Comparison of ENCODE assay signal across 8 cellular contexts in genomic region chr6:87154641-87155271, GRCh38. TPM values are rescaled to one million over a fixed set of nuclear protein-coding genes. Genes with fewer than 3 reads are reported as not detected.
DNase-seq lines count a peak whose midpoint lies in the region; ATAC-seq and TF ChIP-seq lines count a peak whose summit lies in the region.

No MANE protein-coding gene starts in this region.

- DNase-seq in CD8-positive, alpha-beta memory T cell: peak; percentile 47 to 81 (median 76)
- DNase-seq in NCI-H345 treated with DMSO at 0.1 percent for 48 hours (lab: John Stamatoyannopoulos, UW; ENCODE audit: unreplicated experiment) (peak; percentile 77), epithelial cell of proximal tubule (ENCODE audit: low read depth) (peak; percentile 66), COLO668 (lab: John Stamatoyannopoulos, UW; ENCODE audit: unreplicated experiment) (no peak)
- peak; percentile 58 to 59 for DNase-seq in activated CD4-positive, alpha-beta T cell treated with anti-CD3 and anti-CD28 coated beads for 4 hours
- DNase-seq in naive thymus-derived CD4-positive, alpha-beta T cell: peak in 4 of 9 donors; percentile 69 to 76 (median 73)

- peak overlapping the region; percentile 90 for H3K27ac ChIP-seq in CD8-positive, alpha-beta memory T cell (ENCODE audit: low read depth, low read length)
- peak overlapping the region; percentile 83 for H3K27ac ChIP-seq in naive thymus-derived CD4-positive, alpha-beta T cell (ENCODE audit: low read depth, low read length)

- intact Hi-C loops in naive thymus-derived CD4-positive, alpha-beta T cell (cut with micrococcal nuclease): loop anchor here (1.0 to 10.0 kb wide), 22 partner anchors 14 to 1926 kb away; partner anchors contain the start of genes AKIRIN2 (in 2 of the 2), ORC3 (in 2 of the 2), PNRC1 (in 2 of the 2) and RNGTT (in 2 of the 2)

- H3K36me3 Mint-ChIP-seq in CD8-positive, alpha-beta memory T cell: peaks cover 0 to 25% (median 0%) of the 10 kb centered on the region in 3 donors
- peaks cover 0 to 11% (median 0%) of the 10 kb centered on the region in 5 donors for H3K36me3 Mint-ChIP-seq in naive thymus-derived CD4-positive, alpha-beta T cell

- H3K36me3 ChIP-seq in CD8-positive, alpha-beta memory T cell (ENCODE audit: insufficient read depth, low read length): no peaks in the 10 kb centered on the region
- H3K36me3 ChIP-seq in naive thymus-derived CD4-positive, alpha-beta T cell (ENCODE audit: control insufficient read depth in 2 of 3, insufficient read depth in 3 of 3, low read length in 3 of 3): peaks cover 0 to 10% (median 0%) of the 10 kb centered on the region in 3 experiments

- peaks cover 49% of the 10 kb centered on the region for H3K4me1 ChIP-seq in CD8-positive, alpha-beta memory T cell (ENCODE audit: insufficient read depth, low read length)
- H3K4me1 ChIP-seq in naive thymus-derived CD4-positive, alpha-beta T cell (ENCODE audit: control insufficient read depth in 2 of 2, insufficient read depth in 2 of 2, low read length in 2 of 2): peaks cover 35 to 40% of the 10 kb centered on the region in 2 donors

- CTCF ChIA-PET in CD8-positive, alpha-beta memory T cell (lab: Charles Lee): interaction anchor here (1.2 kb wide), 1 partner anchor 16 kb away, joined by 6 read pairs; no protein-coding TSS in a partner anchor
- CTCF ChIA-PET in naive thymus-derived CD4-positive, alpha-beta T cell (lab: Charles Lee): interaction anchor here (0.8 kb wide), 1 partner anchor 167 kb away, joined by 3 read pairs; no protein-coding TSS in a partner anchor

- no peaks in the 10 kb centered on the region for H3K9me3 Mint-ChIP-seq in CD8-positive, alpha-beta memory T cell
- H3K9me3 Mint-ChIP-seq in naive thymus-derived CD4-positive, alpha-beta T cell: no peaks in the 10 kb centered on the region

- POLR2A ChIA-PET in CD8-positive, alpha-beta memory T cell (lab: Charles Lee): interaction anchor here (0.8 kb wide), 1 partner anchor 13 kb away, joined by 3 read pairs; no protein-coding TSS in a partner anchor
- POLR2A ChIA-PET in naive thymus-derived CD4-positive, alpha-beta T cell (lab: Charles Lee): no interaction called here

- no peaks in the 10 kb centered on the region for H3K27me3 ChIP-seq in CD8-positive, alpha-beta memory T cell (ENCODE audit: insufficient read depth, low read length, poor library complexity, severe bottlenecking)
- H3K27me3 ChIP-seq in naive thymus-derived CD4-positive, alpha-beta T cell (ENCODE audit: control insufficient read depth in 2 of 2, insufficient read depth in 2 of 2, low read length in 2 of 2): no peaks in the 10 kb centered on the region

- TF ChIP-seq CTCF in epithelial cell of proximal tubule (conservative IDR thresholded peaks at IDR 0.05; ENCODE audit: low read depth, low read length): no peak

- H3K27me3 Mint-ChIP-seq in CD8-positive, alpha-beta memory T cell: peaks cover 0 to 2% of the 10 kb centered on the region in 2 donors
- H3K27me3 Mint-ChIP-seq in naive thymus-derived CD4-positive, alpha-beta T cell: peaks cover 0 to 2% (median 0%) of the 10 kb centered on the region in 5 donors

- H3K9me3 ChIP-seq in CD8-positive, alpha-beta memory T cell (ENCODE audit: low read length): no peaks in the 10 kb centered on the region
- no peaks in the 10 kb centered on the region for H3K9me3 ChIP-seq in naive thymus-derived CD4-positive, alpha-beta T cell (ENCODE audit: control insufficient read depth in 2 of 3, low read length in 3 of 3)

- peak overlapping the region; percentile 87 to 99 (median 97) for H3K27ac Mint-ChIP-seq in CD8-positive, alpha-beta memory T cell
- H3K27ac Mint-ChIP-seq in naive thymus-derived CD4-positive, alpha-beta T cell: peak overlapping the region; percentile 88 to 99 (median 94)

- H3K4me3 ChIP-seq in CD8-positive, alpha-beta memory T cell (ENCODE audit: low read length): peak overlapping the region; percentile 82
- peak overlapping the region; percentile 85 for H3K4me3 ChIP-seq in epithelial cell of proximal tubule (ENCODE audit: low read depth, low read length)
- peak overlapping the region; percentile 93 for H3K4me3 ChIP-seq in naive thymus-derived CD4-positive, alpha-beta T cell (ENCODE audit: low read length)

- ATAC-seq in GM19025 (IDR thresholded peaks at IDR 0.05; ENCODE audit: low read depth, unreplicated experiment): peak; percentile 46
- ATAC-seq in HG03135 (IDR thresholded peaks at IDR 0.05; ENCODE audit: unreplicated experiment): peak; percentile 67
- ATAC-seq in naive thymus-derived CD4-positive, alpha-beta T cell: peak; percentile 69

- peak overlapping the region; percentile 86 to 98 (median 94) for H3K4me3 Mint-ChIP-seq in CD8-positive, alpha-beta memory T cell
- peak overlapping the region; percentile 81 to 99 (median 94) for H3K4me3 Mint-ChIP-seq in naive thymus-derived CD4-positive, alpha-beta T cell

- peaks cover 52 to 65% (median 57%) of the 10 kb centered on the region in 3 donors for H3K4me1 Mint-ChIP-seq in CD8-positive, alpha-beta memory T cell
- H3K4me1 Mint-ChIP-seq in naive thymus-derived CD4-positive, alpha-beta T cell: peaks cover 29 to 64% (median 50%) of the 10 kb centered on the region in 7 donors

RNA-seq across cellular contexts. Expression of gene ZNF292, which starts 0.6 kb away (rescaled TPM):
- 10 to 100 TPM; 49.3 to 50.7 TPM for total RNA-seq in CD8-positive, alpha-beta memory T cell
- 37.9 TPM for polyA plus RNA-seq in CD8-positive, alpha-beta memory T cell
- 6.4 and 12.5 TPM in 2 replicates for total RNA-seq in epithelial cell of proximal tubule
- 10 to 100 TPM; 62.4 to 87.5 (median 74.3) TPM for total RNA-seq in naive thymus-derived CD4-positive, alpha-beta T cell
- polyA plus RNA-seq in naive thymus-derived CD4-positive, alpha-beta T cell: 10 to 100 TPM; 27.4 to 28.5 TPM

RNA-seq across cellular contexts. Expression of gene CGA, which starts 59.9 kb away (rescaled TPM):
- not detected for total RNA-seq in CD8-positive, alpha-beta memory T cell
- polyA plus RNA-seq in CD8-positive, alpha-beta memory T cell: not detected
- total RNA-seq in epithelial cell of proximal tubule: not detected in 2 replicates
- total RNA-seq in naive thymus-derived CD4-positive, alpha-beta T cell: not detected
- polyA plus RNA-seq in naive thymus-derived CD4-positive, alpha-beta T cell: not detected
